Comparison of ENCODE assay signal across 7 cellular contexts in genomic region chr1:17452203-17452602, GRCh38. TPM values are rescaled to one million over a fixed set of nuclear protein-coding genes. Genes with fewer than 3 reads are reported as not detected.
DNase-seq lines count a peak whose midpoint lies in the region; ATAC-seq, FAIRE-seq and TF ChIP-seq lines count a peak whose summit lies in the region.
"Not testable (repeated sequence)": the region's sequence is repeated elsewhere in the genome, so short reads cannot be mapped to it uniquely, and the experiment has no call there.

No MANE protein-coding gene starts in this region.

- not testable (repeated sequence) for H2BK120ac ChIP-seq in H9 (ENCODE audit: low read depth, low read length, poor library complexity, severe bottlenecking)

- not testable (repeated sequence) for H3K4me2 ChIP-seq in H9 (ENCODE audit: insufficient read depth, insufficient read length, low read length); GM12878 (ENCODE audit: control insufficient read depth, insufficient read depth)

- not testable (repeated sequence) for H2BK12ac ChIP-seq in H9 (ENCODE audit: insufficient read length, low read depth, low read length)

- not testable (repeated sequence) for H3K14ac ChIP-seq in H9 (ENCODE audit: insufficient read depth, low read length)

- H3T11ph ChIP-seq in H9 (ENCODE audit: low read length), result not testable (repeated sequence)

- not testable (repeated sequence) for H3K36me3 Mint-ChIP-seq in H9 (ENCODE audit: insufficient read depth in 1 of 3, low read depth in 3 of 3)

- TF ChIP-seq CTCF in 22Rv1 (IDR thresholded peaks at IDR 0.05), result peak; percentile 8; the same call in 1 of the 2 replicates
- TF ChIP-seq CTCF in H9 (conservative IDR thresholded peaks at IDR 0.05), result peak; percentile 29; the same call in 2 of the 3 replicates
- not testable (repeated sequence) for TF ChIP-seq CTCF in GM12878 (IDR thresholded peaks at IDR 0.05 in 2 of 3, conservative IDR thresholded peaks at IDR 0.05 in 1 of 3; ENCODE audit: control insufficient read depth in 2 of 3, extremely low read depth in 1 of 3, insufficient read depth in 1 of 3, low read depth in 3 of 3, low read length in 3 of 3)

- TF ChIP-seq EP300 in GM12878 (IDR thresholded peaks at IDR 0.05; ENCODE audit: borderline replicate concordance in 1 of 2, control insufficient read depth in 1 of 2, low read depth in 2 of 2, low read length in 2 of 2), result not testable (repeated sequence)

- intact Hi-C loops in GM12878 (cut with micrococcal nuclease; ENCODE audit: unreplicated experiment), result not testable (repeated sequence)

- H2BK15ac ChIP-seq in H9 (ENCODE audit: low read depth, low read length), result not testable (repeated sequence)

- not testable (repeated sequence) for H2BK5ac ChIP-seq in H9 (ENCODE audit: insufficient read length, low read length)

- not testable (repeated sequence) for H2AFZ ChIP-seq in H9 (ENCODE audit: low read length); GM12878 (ENCODE audit: control insufficient read depth, low read depth, low read length)

- not testable (repeated sequence) for H4K8ac ChIP-seq in H9 (replicated peaks; ENCODE audit: insufficient read length, low read depth, low read length)

- not testable (repeated sequence) for H3K27ac Mint-ChIP-seq in H9

- H3K27me3 ChIP-seq in H9 (ENCODE audit: insufficient read depth, low read length); GM12878 (replicated peaks in 1 of 2; ENCODE audit: control insufficient read depth in 2 of 2, insufficient read depth in 2 of 2, low read length in 1 of 2); iPS-15b (ENCODE audit: control insufficient read depth, insufficient read depth, low read length): not testable (repeated sequence)

- H3K9ac ChIP-seq in H9 (ENCODE audit: extremely low read depth, insufficient read length, low read length); GM12878 (ENCODE audit: control insufficient read depth, insufficient read depth, low read length): not testable (repeated sequence)
- peak overlapping the region; percentile 12 for H3K9ac ChIP-seq in iPS-15b (ENCODE audit: low read depth, low read length)

- DNase-seq in DMS53 (lab: John Stamatoyannopoulos, UW), result peak; percentile 24
- DNase-seq in H9; GM12878 (ENCODE audit: low read depth, low spot score): not testable (repeated sequence)
- DNase-seq in NCI-H2227 (lab: John Stamatoyannopoulos, UW; ENCODE audit: unreplicated experiment), result peak; percentile 31
- DNase-seq in RPMI8226, result peak; percentile 18

- H3K4me1 ChIP-seq in H9 (ENCODE audit: insufficient read depth, low read length); GM12878 (ENCODE audit: control insufficient read depth, insufficient read depth, low read length); iPS-15b (ENCODE audit: control insufficient read depth, insufficient read depth, low read length): not testable (repeated sequence)

- not testable (repeated sequence) for H4K5ac ChIP-seq in H9 (ENCODE audit: insufficient read length, low read depth, low read length)

- not testable (repeated sequence) for TF ChIP-seq RAD21 in GM12878 (IDR thresholded peaks at IDR 0.05; ENCODE audit: insufficient read depth, low read depth, low read length)

- H3K4me3 Mint-ChIP-seq in H9, result not testable (repeated sequence)

- not testable (repeated sequence) for H3K9me3 ChIP-seq in H9 (ENCODE audit: control insufficient read depth, low read depth, low read length); GM12878 (replicated peaks; ENCODE audit: control insufficient read depth, insufficient read depth, low read length); iPS-15b (ENCODE audit: control insufficient read depth, insufficient read depth, low read length)

- H3K4me3 ChIP-seq in GM12878; iPS-15b (ENCODE audit: low read depth, low read length): not testable (repeated sequence)

- FAIRE-seq in GM12878 (lab: Jason Lieb, UNC), result not testable (repeated sequence)

- not testable (repeated sequence) for H3K36me3 ChIP-seq in GM12878 (ENCODE audit: control insufficient read depth in 2 of 2, insufficient read depth in 2 of 2, low read length in 1 of 2); iPS-15b (ENCODE audit: control insufficient read depth, insufficient read depth, low read length)

- not testable (repeated sequence) for H3K79me1 ChIP-seq in H9 (ENCODE audit: insufficient read depth, low read depth, low read length, poor library complexity, severe bottlenecking)

- not testable (repeated sequence) for H3K56ac ChIP-seq in H9 (ENCODE audit: insufficient read length, low read depth, low read length)

- not testable (repeated sequence) for H3K4ac ChIP-seq in H9 (ENCODE audit: low read depth, low read length)

- H2BK20ac ChIP-seq in H9 (ENCODE audit: low read depth, low read length, poor library complexity, severe bottlenecking), result not testable (repeated sequence)

- H2AK5ac ChIP-seq in H9 (ENCODE audit: insufficient read length, low read length), result not testable (repeated sequence)

- H4K20me1 ChIP-seq in H9 (ENCODE audit: control insufficient read depth, insufficient read depth, insufficient read length); GM12878 (ENCODE audit: control insufficient read depth, insufficient read depth): not testable (repeated sequence)

- not testable (repeated sequence) for BruUV-seq in GM12878 (replicated peaks; lab: Mats Ljungman, UMichigan)

- not testable (repeated sequence) for H3K9me3 Mint-ChIP-seq in H9

- not testable (repeated sequence) for H3K23me2 ChIP-seq in H9 (ENCODE audit: insufficient read length, low read depth, low read length, poor library complexity, severe bottlenecking)

- ATAC-seq in GM12878, result peak; percentile 25; the same call in 1 of the 3 replicates

- SMC1A ChIA-PET in GM12878 (lab: Charles Lee; ENCODE audit: uncharacterized antibody, unreplicated experiment), result interaction anchor here (0.9 to 1.2 kb wide), 3 partner anchors 10 to 155 kb away, joined by 3 read pairs; no protein-coding TSS in a partner anchor

- RAD21 ChIA-PET in GM12878 (lab: Charles Lee; ENCODE audit: unreplicated experiment), result interaction anchor here (0.8 to 1.1 kb wide), 2 partner anchors 10 to 23 kb away, joined by 3 read pairs; no protein-coding TSS in a partner anchor

- not testable (repeated sequence) for H3K18ac ChIP-seq in H9 (ENCODE audit: insufficient read length, low read depth, low read length)

- H3K27ac ChIP-seq in 22Rv1; H9 (ENCODE audit: insufficient read length, low read depth, low read length); GM12878 (ENCODE audit: control insufficient read depth, insufficient read depth): not testable (repeated sequence)

- H3K23ac ChIP-seq in H9 (ENCODE audit: insufficient read length, low read depth, low read length), result not testable (repeated sequence)

- CTCF ChIA-PET in GM12878 (lab: Yijun Ruan, JAX), result interaction anchor here (1.2 to 3.3 kb wide), 10 partner anchors 9 to 43 kb away, joined by 3 to 9 read pairs (median 4); partner anchors contain the start of gene RCC2

- in situ Hi-C loops in GM12878 (cut with MboI), result not testable (repeated sequence)

- not testable (repeated sequence) for H3K79me2 ChIP-seq in H9 (ENCODE audit: insufficient read depth, low read length); GM12878 (ENCODE audit: control insufficient read depth, insufficient read depth, low read length)

- POLR2A ChIA-PET in GM12878 (lab: Charles Lee), result not testable (repeated sequence)

- H3K27me3 Mint-ChIP-seq in H9 (ENCODE audit: low read depth), result not testable (repeated sequence)

- not testable (repeated sequence) for H3K4me1 Mint-ChIP-seq in H9

- not testable (repeated sequence) for H4K91ac ChIP-seq in H9 (ENCODE audit: insufficient read length, low read depth, low read length)

- WGBS in H9 (ENCODE audit: extremely low coverage, insufficient read length, low lambda C conversion rate), result no CpG with 5 or more reads among the region's 10 CpGs
- WGBS in GM12878 (ENCODE audit: insufficient coverage, insufficient replicate concordance, low lambda C conversion rate, missing lambda C conversion rate), result 4% methylated on average over 9 of the region's 10 CpGs

- TF ChIP-seq POLR2A in GM12878 (IDR thresholded peaks at IDR 0.05; ENCODE audit: low read depth, low read length), result not testable (repeated sequence)

RNA-seq across cellular contexts. Expression of gene RCC2, which starts 12.7 kb away (rescaled TPM):
- total RNA-seq in H9 (2021) (473 and 474 TPM in 2 replicates), GM12878 (2014; rRNA removed) (62.9 and 77.6 TPM in 2 replicates), GM12878 (2014; rRNA removed; fragmentation: Illumina TruSeq; extraction: Trizol) (85.1 and 93.4 TPM in 2 replicates), GM12878 (2021) (176 TPM in 2 replicates)
- total RNA-seq in GM12878 (2013; cell fraction: nucleolus; rRNA removed), result 45.7 and 57.1 TPM in 2 replicates
- 27.0 TPM for polyA plus RNA-seq in GM12878 (2011; ENCODE audit: low read depth)
- polyA plus RNA-seq in GM12878 (2011; rRNA removed) (34.4 and 60.5 TPM in 2 replicates), GM12878 (2014; fragmentation: Illumina TruSeq; extraction: Trizol) (88.3 and 128 TPM in 2 replicates), GM12878 (2014; fragmentation: Nextera tagmentation; extraction: Ambion mirVana) (100 to 1,000 TPM in 1 of 2 experiments, 10 to 100 TPM in 1; 38.3 to 124 TPM), GM12878 (2014; rRNA removed) (99.6 and 118 TPM in 2 replicates), GM12878 (2016; fragmentation: Nextera tagmentation; extraction: Ambion mirVana) (10 to 100 TPM; 10.7 to 32.2 TPM)
- 91.5 and 94.4 TPM in 2 replicates for polyA plus RNA-seq in GM12878 (2011; cell fraction: cytosol; rRNA removed)
- 108 and 135 TPM in 2 replicates for polyA plus RNA-seq in GM12878 (2011; cell fraction: nucleus; rRNA removed)
- polyA plus RNA-seq in GM12878 (2012), result 56.0 and 64.4 TPM in 2 replicates
- polyA minus RNA-seq in GM12878 (2011; rRNA and poly(A)+ RNA removed), result 65.9 and 81.3 TPM in 2 replicates
- polyA minus RNA-seq in GM12878 (2011; cell fraction: cytosol; rRNA and poly(A)+ RNA removed), result 63.7 and 66.3 TPM in 2 replicates
- 17.0 and 35.5 TPM in 2 replicates for polyA minus RNA-seq in GM12878 (2011; cell fraction: nucleus; rRNA and poly(A)+ RNA removed)
